Comparison of ENCODE assay signal across 18 cellular contexts in the genomic region with DNA sequence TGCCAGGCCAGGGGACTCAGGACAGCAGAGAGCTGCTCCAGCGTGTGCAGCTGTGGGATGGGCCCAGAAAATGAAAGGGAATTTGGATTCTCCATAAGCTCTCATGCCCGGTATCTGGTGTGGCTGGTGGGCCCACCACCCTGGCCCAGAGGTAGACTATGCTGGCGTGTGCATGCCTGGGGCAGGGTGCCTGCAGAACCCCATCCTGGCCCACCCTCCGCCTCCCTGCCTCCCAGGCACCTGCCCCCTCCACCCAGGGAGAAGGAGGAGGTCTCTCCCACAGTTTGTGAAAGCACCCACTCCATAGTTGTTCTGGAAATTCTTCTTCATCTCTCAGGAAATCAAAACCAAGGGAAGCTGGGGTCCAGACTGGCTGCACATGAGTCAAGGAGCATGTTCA.
DNase-seq lines count a peak whose midpoint lies in the region; ATAC-seq and TF ChIP-seq lines count a peak whose summit lies in the region.
"Had no signal": no experiment of that assay in that cellular context is flagged by ENCODE, and none has a peak within 500 bp of the region (broad histone marks: within the 10 kb centered on the region; RNA-seq: fewer than 3 reads in every experiment).

No MANE protein-coding gene starts in this region.

- no peaks in the 10 kb centered on the region for H3K79me2 ChIP-seq in MM.1S (ENCODE audit: low read length)

- H3K4me1 ChIP-seq in heart left ventricle (peaks cover 0 to 93% (median 47%) of the 10 kb centered on the region in 12 donors), neuronal stem cell (ENCODE audit: control insufficient read depth in 2 of 2, insufficient read depth in 1 of 2, low read depth in 1 of 2, low read length in 2 of 2) (no peaks in the 10 kb centered on the region), tibial artery (peaks cover 0 to 68% (median 41%) of the 10 kb centered on the region in 4 donors), MM.1S (ENCODE audit: low read length) (no peaks in the 10 kb centered on the region)

- H3K9me3 ChIP-seq in heart left ventricle (no peaks in the 10 kb centered on the region), neuronal stem cell (replicated peaks in 1 of 2; ENCODE audit: control insufficient read depth in 2 of 2, insufficient read depth in 1 of 2, low read depth in 1 of 2, low read length in 2 of 2) (no peaks in the 10 kb centered on the region), tibial artery (no peaks in the 10 kb centered on the region), MM.1S (replicated peaks; ENCODE audit: insufficient read depth, low read length) (no peaks in the 10 kb centered on the region)

- peak overlapping the region; percentile 66 for H3K14ac ChIP-seq in neuronal stem cell (ENCODE audit: low read length)

- H4K20me1 ChIP-seq in MM.1S (ENCODE audit: insufficient read depth, low read length), result no peaks in the 10 kb centered on the region

- peak overlapping the region; percentile 26 for H3K23ac ChIP-seq in neuronal stem cell (ENCODE audit: low read depth, low read length, poor library complexity)

- H3K9me2 ChIP-seq in MM.1S (replicated peaks; ENCODE audit: insufficient read depth, low read length), result no peaks in the 10 kb centered on the region

- H2BK15ac ChIP-seq in neuronal stem cell (ENCODE audit: low read length), result no peak overlapping the region

- no peak overlapping the region for H2BK120ac ChIP-seq in neuronal stem cell (ENCODE audit: low read depth, low read length)

- H3K36me3 ChIP-seq in heart left ventricle (peaks cover 0 to 5% (median 0%) of the 10 kb centered on the region in 9 donors), neuronal stem cell (replicated peaks in 1 of 2; ENCODE audit: control insufficient read depth in 2 of 2, insufficient read depth in 2 of 2, low read length in 2 of 2) (no peaks in the 10 kb centered on the region), tibial artery (peaks cover 0 to 13% (median 0%) of the 10 kb centered on the region in 3 donors), MM.1S (replicated peaks; ENCODE audit: insufficient read depth, low read length) (no peaks in the 10 kb centered on the region)

- H3K79me1 ChIP-seq in neuronal stem cell (ENCODE audit: low read depth, low read length), result no peaks in the 10 kb centered on the region

- DNase-seq in heart left ventricle (peak in 3 of 5 donors; percentile 13 to 31 (median 21)), cardiac septum (ENCODE audit: low spot score) (no peak), coronary artery (ENCODE audit: low spot score) (no peak), neuronal stem cell (ENCODE audit: low spot score) (no peak), tibial artery (peak in 1 of 2 donors; percentile 51), MM.1S (no peak)
- DNase-seq: DMS 273 treated with DMSO at 0.1 percent for 48 hours, GDM1, GOT3, NCI-H1417 treated with DMSO at 0.1 percent for 48 hours, NCI-H2029, NCI-H2171, NCI-H446, OCI-M1 had no signal

- H2BK12ac ChIP-seq in neuronal stem cell (ENCODE audit: low read length), result no peak overlapping the region

- TF ChIP-seq CTCF in heart left ventricle (IDR thresholded peaks at IDR 0.05) (no peak), coronary artery (IDR thresholded peaks at IDR 0.05) (no peak), tibial artery (IDR thresholded peaks at IDR 0.05) (no peak), MM.1S (IDR thresholded peaks at IDR 0.05; ENCODE audit: low read length) (no peak)

- no peak overlapping the region for H3K18ac ChIP-seq in neuronal stem cell (ENCODE audit: low read length)

- no peak overlapping the region for H4K91ac ChIP-seq in neuronal stem cell (ENCODE audit: low read depth, low read length, poor library complexity)

- H3K4me2 ChIP-seq in neuronal stem cell (ENCODE audit: insufficient read depth, low read length, poor library complexity, severe bottlenecking) (no peak overlapping the region), MM.1S (ENCODE audit: low read depth, low read length) (no peak overlapping the region)

- no peak overlapping the region for H2BK5ac ChIP-seq in neuronal stem cell (ENCODE audit: low read length)

- H3K27ac ChIP-seq in heart left ventricle (peak overlapping the region in 11 of 12 donors; percentile 11 to 97 (median 88)), coronary artery (peak overlapping the region; percentile 21 to 94), neuronal stem cell (replicated peaks; ENCODE audit: low read length) (no peak overlapping the region), tibial artery (peak overlapping the region; percentile 53 to 87), MM.1S (ENCODE audit: low read length) (no peak overlapping the region)

- H3K9ac ChIP-seq in neuronal stem cell (ENCODE audit: low read depth, low read length, poor library complexity), result no peak overlapping the region
- H3K9ac ChIP-seq in MM.1S (ENCODE audit: low read length), result no peak overlapping the region

- H3K27me3 ChIP-seq in heart left ventricle (no peaks in the 10 kb centered on the region), neuronal stem cell (ENCODE audit: control insufficient read depth in 3 of 3, insufficient read depth in 3 of 3, low read depth in 1 of 3, low read length in 3 of 3) (no peaks in the 10 kb centered on the region), tibial artery (no peaks in the 10 kb centered on the region), MM.1S (replicated peaks; ENCODE audit: insufficient read depth, low read length) (no peaks in the 10 kb centered on the region)

- no peak overlapping the region for H3K4me3 ChIP-seq in heart left ventricle
- H3K4me3 ChIP-seq in coronary artery, result no peak overlapping the region
- H3K4me3 ChIP-seq in neuronal stem cell (ENCODE audit: low read length in 2 of 2), result no peak overlapping the region
- H3K4me3 ChIP-seq in tibial artery, result no peak overlapping the region
- H3K4me3 ChIP-seq in MM.1S (ENCODE audit: low read length), result no peak overlapping the region
- H3K4me3 ChIP-seq: GM12878, K562 had no signal

- no peak overlapping the region for H2AK5ac ChIP-seq in neuronal stem cell (ENCODE audit: low read depth, low read length)

- intact Hi-C loops in heart left ventricle (cut with DNase I), result loop anchor here in 1 of 10 donors (5.0 kb wide), 1 partner anchor 111 kb away; a partner anchor contains a TSS
- intact Hi-C loops in cardiac septum (cut with DNase I), result no loop called here
- intact Hi-C loops in tibial artery (cut with DNase I; ENCODE audit: low total_unique reads), result no loop called here

- no peak overlapping the region for H3K4ac ChIP-seq in neuronal stem cell (ENCODE audit: low read length)

- no peak for ATAC-seq in heart left ventricle
- ATAC-seq in GM21723 (IDR thresholded peaks at IDR 0.05; ENCODE audit: unreplicated experiment), result no peak
- ATAC-seq in GM18907 (IDR thresholded peaks at IDR 0.05; ENCODE audit: unreplicated experiment), result no peak
- ATAC-seq: K562 had no signal

- no peak overlapping the region for H4K8ac ChIP-seq in neuronal stem cell (ENCODE audit: low read depth, low read length)

- no peaks in the 10 kb centered on the region for H3F3A ChIP-seq in MM.1S (ENCODE audit: insufficient read depth, low read length)

- no peak for TF ChIP-seq POLR2A in heart left ventricle (IDR thresholded peaks at IDR 0.05)

- H2AFZ ChIP-seq in neuronal stem cell (ENCODE audit: low read length) (no peak overlapping the region), MM.1S (ENCODE audit: low read length) (no peak overlapping the region)

- WGBS in heart left ventricle, 4 donors, result 68 to 83% (median 78%) methylated on average over 4 of the region's 4 CpGs
- no CpG with 5 or more reads among the region's 4 CpGs for WGBS in neuronal stem cell (ENCODE audit: extremely low coverage in 2 of 2, insufficient read length in 2 of 2, insufficient replicate concordance in 1 of 2), 2 donors

Comparison
In these comparisons a context has a peak if more than half of its experiments do, and no peak if none do; other contexts are left out.
1. DNase-seq: peak in heart left ventricle (3 of 5); none in cardiac septum (single experiment), coronary artery (single experiment), neuronal stem cell (single experiment) and MM.1S (single experiment).
2. H3K27ac ChIP-seq: peak in heart left ventricle (11 of 12), coronary artery (2 of 2) and tibial artery (2 of 2); none in neuronal stem cell (single experiment) and MM.1S (single experiment).